Comparison of ENCODE assay signal across 11 cellular contexts in the genomic region with DNA sequence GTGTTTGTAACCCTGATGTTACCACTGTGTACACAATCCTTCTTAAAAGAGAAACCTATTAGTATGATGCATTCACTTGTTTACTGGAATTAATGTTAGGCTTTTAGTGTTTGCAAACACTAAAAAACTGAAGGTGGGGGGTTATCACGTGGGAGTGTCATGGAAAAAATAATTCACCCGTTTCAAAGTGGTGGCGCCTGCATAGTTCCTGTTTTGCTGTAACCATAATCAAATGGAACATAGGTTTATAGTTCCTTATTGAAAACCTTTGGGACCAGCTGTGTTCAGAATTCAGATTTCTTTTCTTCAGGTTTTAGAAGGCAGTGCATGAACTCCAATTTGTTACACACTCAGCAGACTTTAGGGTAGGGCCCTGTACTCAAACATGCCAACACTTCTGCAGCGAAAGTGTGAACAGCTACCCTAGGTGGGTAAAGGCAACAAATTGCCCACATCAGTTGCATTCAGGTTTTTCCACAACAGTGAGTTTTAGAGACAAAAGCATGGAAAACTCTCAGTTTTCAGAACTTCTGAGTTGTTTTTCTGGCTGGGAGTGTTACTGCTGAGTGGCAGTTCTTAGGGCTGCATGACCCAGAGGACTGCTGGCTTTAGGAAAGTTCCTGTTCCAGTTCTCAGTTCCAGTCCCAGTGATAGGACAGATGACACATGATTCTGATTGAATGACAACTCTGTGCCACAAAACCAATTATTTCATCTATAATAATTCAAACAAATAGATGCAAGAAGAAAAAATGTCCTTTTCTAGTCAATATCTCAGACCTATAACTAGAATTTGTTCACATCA. TPM values are rescaled to one million over a fixed set of nuclear protein-coding genes. Genes with fewer than 3 reads are reported as not detected.
DNase-seq lines count a peak whose midpoint lies in the region; ATAC-seq, FAIRE-seq and TF ChIP-seq lines count a peak whose summit lies in the region.
"Had no signal": no experiment of that assay in that cellular context is flagged by ENCODE, and none has a peak within 500 bp of the region (broad histone marks: within the 10 kb centered on the region; RNA-seq: fewer than 3 reads in every experiment).

No MANE protein-coding gene starts in this region.

- TF ChIP-seq POLR2A in GM12878 (IDR thresholded peaks at IDR 0.05; ENCODE audit: low read depth, low read length) = no peak

- no peak for TF ChIP-seq RAD21 in GM12878 (IDR thresholded peaks at IDR 0.05; ENCODE audit: insufficient read depth, low read depth, low read length)

- SMC1A ChIA-PET in GM12878 (lab: Charles Lee; ENCODE audit: uncharacterized antibody, unreplicated experiment) = interaction anchor here (1.7 kb wide), 1 partner anchor 9 kb away, joined by 6 read pairs; no protein-coding TSS in a partner anchor

- intact Hi-C loops in GM12878 (cut with micrococcal nuclease; ENCODE audit: unreplicated experiment) = no loop called here

- H3K4me1 ChIP-seq in GM12878 (ENCODE audit: control insufficient read depth, insufficient read depth, low read length) = peaks cover 5% of the 10 kb centered on the region

- H3K27me3 ChIP-seq in HL-60 (ENCODE audit: insufficient read depth, poor library complexity, severe bottlenecking) = no peaks in the 10 kb centered on the region
- H3K27me3 ChIP-seq in GM12878 (replicated peaks in 1 of 2; ENCODE audit: control insufficient read depth in 2 of 2, insufficient read depth in 2 of 2, low read length in 1 of 2) = no peaks in the 10 kb centered on the region

- FAIRE-seq in GM12878 (lab: Jason Lieb, UNC) = no peak

- H3K4me2 ChIP-seq in GM12878 (ENCODE audit: control insufficient read depth, insufficient read depth) = peak overlapping the region; percentile 20; the same call in 1 of the 2 replicates

- DNase-seq in HL-60 (ENCODE audit: low read depth in 1 of 2, low spot score in 1 of 2) (peak; percentile 38 to 66), GM12878 (ENCODE audit: low read depth, low spot score) (no peak), putamen (ENCODE audit: low spot score) (peak; percentile 28), coronary artery (ENCODE audit: low spot score) (no peak), NCI-H1105 (lab: John Stamatoyannopoulos, UW) (no peak)
- DNase-seq in stimulated activated naive CD4-positive, alpha-beta T cell (lab: John Stamatoyannopoulos, UW) = no peak
- DNase-seq: dermis blood vessel endothelial cell, foreskin fibroblast, NCI-H69 had no signal

- H3K79me2 ChIP-seq in GM12878 (ENCODE audit: control insufficient read depth, insufficient read depth, low read length) = no peaks in the 10 kb centered on the region

- no peaks in the 10 kb centered on the region for H3K9me3 ChIP-seq in GM12878 (replicated peaks; ENCODE audit: control insufficient read depth, insufficient read depth, low read length)

- 44% methylated on average over 4 of the region's 4 CpGs for WGBS in GM12878 (ENCODE audit: insufficient coverage, insufficient replicate concordance, low lambda C conversion rate, missing lambda C conversion rate)

- H3K36me3 ChIP-seq in GM12878 (ENCODE audit: control insufficient read depth in 2 of 2, insufficient read depth in 2 of 2, low read length in 1 of 2) = no peaks in the 10 kb centered on the region

- TF ChIP-seq CTCF in HL-60 (IDR thresholded peaks at IDR 0.05; ENCODE audit: insufficient read depth, low read length) = no peak
- TF ChIP-seq CTCF in GM12878 (IDR thresholded peaks at IDR 0.05 in 2 of 3, conservative IDR thresholded peaks at IDR 0.05 in 1 of 3; ENCODE audit: control insufficient read depth in 2 of 3, extremely low read depth in 1 of 3, insufficient read depth in 1 of 3, low read depth in 3 of 3, low read length in 3 of 3) = no peak
- no peak for TF ChIP-seq CTCF in coronary artery (IDR thresholded peaks at IDR 0.05)

- RAD21 ChIA-PET in GM12878 (lab: Charles Lee; ENCODE audit: unreplicated experiment) = interaction anchor here (1.0 kb wide), 1 partner anchor 9 kb away, joined by 3 read pairs; no protein-coding TSS in a partner anchor

- no TSS peak for BruUV-seq in GM12878 (replicated peaks; lab: Mats Ljungman, UMichigan)

- no peaks in the 10 kb centered on the region for H4K20me1 ChIP-seq in GM12878 (ENCODE audit: control insufficient read depth, insufficient read depth)

- ATAC-seq in GM19043 (IDR thresholded peaks at IDR 0.05; ENCODE audit: low read depth, unreplicated experiment) (peak; percentile 43), GM12878 (peak; percentile 69), HG03432 (IDR thresholded peaks at IDR 0.05; ENCODE audit: unreplicated experiment) (no peak)

- H3K9ac ChIP-seq in GM12878 (ENCODE audit: control insufficient read depth, insufficient read depth, low read length) = no peak overlapping the region

- in situ Hi-C loops in GM12878 (cut with MboI) = no loop called here

- no peak overlapping the region for H3K4me3 ChIP-seq in HL-60 (replicated peaks; ENCODE audit: insufficient read depth, low read length)
- H3K4me3 ChIP-seq in GM12878 = no peak overlapping the region
- H3K4me3 ChIP-seq in coronary artery = no peak overlapping the region

- TF ChIP-seq EP300 in GM12878 (IDR thresholded peaks at IDR 0.05; ENCODE audit: borderline replicate concordance in 1 of 2, control insufficient read depth in 1 of 2, low read depth in 2 of 2, low read length in 2 of 2) = no peak

- CTCF ChIA-PET in GM12878 (lab: Yijun Ruan, JAX) = interaction anchor here (1.0 kb wide), 1 partner anchor 29 kb away, joined by 3 read pairs; the partner anchor contains the start of gene IVNS1ABP

- POLR2A ChIA-PET in GM12878 (lab: Charles Lee) = no interaction called here

- no peak overlapping the region for H2AFZ ChIP-seq in GM12878 (ENCODE audit: control insufficient read depth, low read depth, low read length)

- H3K27ac ChIP-seq in HL-60 (replicated peaks) (peak overlapping the region; percentile 66), GM12878 (ENCODE audit: control insufficient read depth, insufficient read depth) (no peak overlapping the region), coronary artery (peak overlapping the region in 1 of 2 donors; percentile 54)

TF ChIP-seq in GM12878, 131 proteins besides CTCF, POLR2A, EP300 and RAD21:
- TF ChIP-seq HDGF (IDR thresholded peaks at IDR 0.05) = no peak
- no peak for TF ChIP-seq RCOR1 (conservative IDR thresholded peaks at IDR 0.05; ENCODE audit: low read depth, low read length)
- no peak for TF ChIP-seq MYB (IDR thresholded peaks at IDR 0.05; ENCODE audit: borderline replicate concordance, low read depth, low read length)
- peak; percentile 23 to 53; a peak in 2 of 4 replicates for TF ChIP-seq IKZF2 (IDR thresholded peaks at IDR 0.05)
- peak; percentile 46; the same call in 1 of the 2 replicates for TF ChIP-seq IKZF1 (conservative IDR thresholded peaks at IDR 0.05)
- no peak for TF ChIP-seq JUNB (IDR thresholded peaks at IDR 0.05)
- peak; percentile 63 for TF ChIP-seq RAD51 (IDR thresholded peaks at IDR 0.05)
- TF ChIP-seq, protein P1, sequence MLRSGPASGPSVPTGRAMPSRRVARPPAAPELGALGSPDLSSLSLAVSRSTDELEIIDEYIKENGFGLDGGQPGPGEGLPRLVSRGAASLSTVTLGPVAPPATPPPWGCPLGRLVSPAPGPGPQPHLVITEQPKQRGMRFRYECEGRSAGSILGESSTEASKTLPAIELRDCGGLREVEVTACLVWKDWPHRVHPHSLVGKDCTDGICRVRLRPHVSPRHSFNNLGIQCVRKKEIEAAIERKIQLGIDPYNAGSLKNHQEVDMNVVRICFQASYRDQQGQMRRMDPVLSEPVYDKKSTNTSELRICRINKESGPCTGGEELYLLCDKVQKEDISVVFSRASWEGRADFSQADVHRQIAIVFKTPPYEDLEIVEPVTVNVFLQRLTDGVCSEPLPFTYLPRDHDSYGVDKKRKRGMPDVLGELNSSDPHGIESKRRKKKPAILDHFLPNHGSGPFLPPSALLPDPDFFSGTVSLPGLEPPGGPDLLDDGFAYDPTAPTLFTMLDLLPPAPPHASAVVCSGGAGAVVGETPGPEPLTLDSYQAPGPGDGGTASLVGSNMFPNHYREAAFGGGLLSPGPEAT (IDR thresholded peaks at IDR 0.05; ENCODE audit: low read depth) = peak; percentile 54; the same call in 1 of the 2 replicates
- TF ChIP-seq WRNIP1 (IDR thresholded peaks at IDR 0.05; ENCODE audit: borderline replicate concordance, low read depth, low read length) = no peak
- no peak for TF ChIP-seq STAT3 (IDR thresholded peaks at IDR 0.05; ENCODE audit: low read depth, low read length)
- TF ChIP-seq DPF2 (IDR thresholded peaks at IDR 0.05) = 0 out of 2 replicates have a peak, but pooled peaks have one; percentile 22

RNA-seq across cellular contexts. Expression of gene IVNS1ABP, which starts 29.1 kb away (rescaled TPM):
- total RNA-seq in GM12878 (2013; cell fraction: nucleolus; rRNA removed) = 336 and 339 TPM in 2 replicates
- 42.4 and 43.7 TPM in 2 replicates for total RNA-seq in GM12878 (2014; rRNA removed)
- total RNA-seq in GM12878 (2014; rRNA removed; fragmentation: Illumina TruSeq; extraction: Trizol) = 45.4 and 49.0 TPM in 2 replicates
- 48.3 and 52.6 TPM in 2 replicates for total RNA-seq in GM12878 (2021)
- polyA plus RNA-seq in GM12878 (2011; ENCODE audit: low read depth) = 24.3 TPM
- polyA plus RNA-seq in GM12878 (2011; rRNA removed) = 154 and 194 TPM in 2 replicates
- 44.7 and 51.8 TPM in 2 replicates for polyA plus RNA-seq in GM12878 (2011; cell fraction: cytosol; rRNA removed)
- 242 and 289 TPM in 2 replicates for polyA plus RNA-seq in GM12878 (2011; cell fraction: nucleus; rRNA removed)
- 35.7 and 51.2 TPM in 2 replicates for polyA plus RNA-seq in GM12878 (2012)
- polyA plus RNA-seq in GM12878 (2014; fragmentation: Illumina TruSeq; extraction: Trizol) = 40.3 and 53.4 TPM in 2 replicates
- 10 to 100 TPM; 19.2 to 29.2 TPM for polyA plus RNA-seq in GM12878 (2014; fragmentation: Nextera tagmentation; extraction: Ambion mirVana)
- polyA plus RNA-seq in GM12878 (2014; rRNA removed) = 33.4 and 39.6 TPM in 2 replicates
- 10 to 100 TPM; 56.7 to 60.2 TPM for polyA plus RNA-seq in GM12878 (2016; fragmentation: Nextera tagmentation; extraction: Ambion mirVana)
- polyA minus RNA-seq in GM12878 (2011; rRNA and poly(A)+ RNA removed) = 107 and 148 TPM in 2 replicates
- polyA minus RNA-seq in GM12878 (2011; cell fraction: cytosol; rRNA and poly(A)+ RNA removed) = 31.1 and 34.3 TPM in 2 replicates
- polyA minus RNA-seq in GM12878 (2011; cell fraction: nucleus; rRNA and poly(A)+ RNA removed) = 264 and 283 TPM in 2 replicates

Comparison
In these comparisons a context has a peak if more than half of its experiments do, and no peak if none do; other contexts are left out.
1. DNase-seq: peak in HL-60 (2 of 2) and putamen (single experiment); none in GM12878 (single experiment), coronary artery (single experiment), NCI-H1105 (single experiment) and stimulated activated naive CD4-positive, alpha-beta T cell (0 of 6).